In genomic region chr12:70536650-70537049, GRCh38 we compare ENCODE assay signal across 17 cellular contexts.
A peak's percentile ranks its signal among the peaks of the same experiment; 100 is the strongest.
DNase-seq lines count a peak whose midpoint lies in the region; ATAC-seq and TF ChIP-seq lines count a peak whose summit lies in the region.
"Had no signal": no experiment of that assay in that cellular context is flagged by ENCODE, and none has a peak within 500 bp of the region (broad histone marks: within the 10 kb centered on the region; RNA-seq: fewer than 3 reads in every experiment).

No MANE protein-coding gene starts in this region.

- no peaks in the 10 kb centered on the region for H3K9me3 ChIP-seq in muscle layer of duodenum (ENCODE audit: control insufficient read depth in 1 of 2, low read length in 2 of 2)

- ATAC-seq in HG02798 (IDR thresholded peaks at IDR 0.05; ENCODE audit: poor library complexity, unreplicated experiment): no peak
- no peak for ATAC-seq in stimulated activated naive CD8-positive, alpha-beta T cell treated with anti-CD3 and anti-CD28 coated beads, Interleukin-15, amount 100 ng/mL, for 72 hours

- H3K27ac Mint-ChIP-seq in endothelial cell (ENCODE audit: unreplicated experiment): peak overlapping the region; percentile 57
- H3K27ac Mint-ChIP-seq in stimulated activated naive CD8-positive, alpha-beta T cell treated with anti-CD3 and anti-CD28 coated beads, Interleukin-15, amount 100 ng/mL, for 72 hours: no peak overlapping the region
- H3K27ac Mint-ChIP-seq: CD4-positive, alpha-beta T cell had no signal

- no peak for DNase-seq in endothelial cell (ENCODE audit: low spot score)
- no peak for DNase-seq in stimulated activated naive CD8-positive, alpha-beta T cell treated with anti-CD3 and anti-CD28 coated beads, Interleukin-15, amount 100 ng/mL, for 72 hours
- DNase-seq in NCI-H2081 (lab: John Stamatoyannopoulos, UW): no peak
- DNase-seq: ACHN; Calu3; CD4-positive, alpha-beta T cell; DMS79; GDM1; GM23248; NCI-H1092; NCI-H69 had no signal

- H3K4me1 ChIP-seq in muscle layer of duodenum (ENCODE audit: control insufficient read depth in 1 of 2, insufficient read depth in 2 of 2, low read length in 2 of 2): no peaks in the 10 kb centered on the region

- H3K27me3 Mint-ChIP-seq in endothelial cell (ENCODE audit: unreplicated experiment): peaks cover 3% of the 10 kb centered on the region
- no peaks in the 10 kb centered on the region for H3K27me3 Mint-ChIP-seq in stimulated activated naive CD8-positive, alpha-beta T cell treated with anti-CD3 and anti-CD28 coated beads, Interleukin-15, amount 100 ng/mL, for 72 hours
- H3K27me3 Mint-ChIP-seq: CD4-positive, alpha-beta T cell had no signal

- no peak for TF ChIP-seq CTCF in endothelial cell (IDR thresholded peaks at IDR 0.05; ENCODE audit: unreplicated experiment)

- H3K27me3 ChIP-seq in muscle layer of duodenum (ENCODE audit: low read depth, low read length): no peaks in the 10 kb centered on the region

- peaks cover 0 to 3% of the 10 kb centered on the region in 2 donors for H3K36me3 ChIP-seq in muscle layer of duodenum (ENCODE audit: control insufficient read depth in 1 of 2, insufficient read depth in 2 of 2, low read length in 2 of 2)

- peak overlapping the region; percentile 70 for H3K4me3 Mint-ChIP-seq in endothelial cell (ENCODE audit: unreplicated experiment)
- H3K4me3 Mint-ChIP-seq in stimulated activated naive CD8-positive, alpha-beta T cell treated with anti-CD3 and anti-CD28 coated beads, Interleukin-15, amount 100 ng/mL, for 72 hours: no peak overlapping the region
- H3K4me3 Mint-ChIP-seq: CD4-positive, alpha-beta T cell had no signal

- no peaks in the 10 kb centered on the region for H3K9me3 Mint-ChIP-seq in endothelial cell (ENCODE audit: unreplicated experiment)
- no peaks in the 10 kb centered on the region for H3K9me3 Mint-ChIP-seq in stimulated activated naive CD8-positive, alpha-beta T cell treated with anti-CD3 and anti-CD28 coated beads, Interleukin-15, amount 100 ng/mL, for 72 hours
- H3K9me3 Mint-ChIP-seq: CD4-positive, alpha-beta T cell had no signal

- no peak overlapping the region for H3K4me3 ChIP-seq in muscle layer of duodenum (ENCODE audit: low read depth in 1 of 2, low read length in 2 of 2)
- H3K4me3 ChIP-seq: GM23248 had no signal

- peaks cover 75% of the 10 kb centered on the region for H3K36me3 Mint-ChIP-seq in endothelial cell (ENCODE audit: low read depth, unreplicated experiment)

- H3K4me1 Mint-ChIP-seq in endothelial cell (ENCODE audit: unreplicated experiment): peaks cover 8% of the 10 kb centered on the region
- no peaks in the 10 kb centered on the region for H3K4me1 Mint-ChIP-seq in stimulated activated naive CD8-positive, alpha-beta T cell treated with anti-CD3 and anti-CD28 coated beads, Interleukin-15, amount 100 ng/mL, for 72 hours

- H3K27ac ChIP-seq in angular gyrus (ENCODE audit: low read depth, low read length) (peak overlapping the region; percentile 99), muscle layer of duodenum (ENCODE audit: low read length) (peak overlapping the region; percentile 44), temporal lobe (ENCODE audit: low read depth, low read length) (peak overlapping the region; percentile 99)
- H3K27ac ChIP-seq: GM23248, KMS-11, RWPE1 had no signal

Comparison
In these comparisons a context has a peak if more than half of its experiments do, and no peak if none do; other contexts are left out.
1. H3K27ac ChIP-seq: peak in every context shown above with its lines; median percentile 99 in angular gyrus; 99 in temporal lobe; 44 in muscle layer of duodenum.